ENCODE assay signal across 1 cellular context in the genomic region with DNA sequence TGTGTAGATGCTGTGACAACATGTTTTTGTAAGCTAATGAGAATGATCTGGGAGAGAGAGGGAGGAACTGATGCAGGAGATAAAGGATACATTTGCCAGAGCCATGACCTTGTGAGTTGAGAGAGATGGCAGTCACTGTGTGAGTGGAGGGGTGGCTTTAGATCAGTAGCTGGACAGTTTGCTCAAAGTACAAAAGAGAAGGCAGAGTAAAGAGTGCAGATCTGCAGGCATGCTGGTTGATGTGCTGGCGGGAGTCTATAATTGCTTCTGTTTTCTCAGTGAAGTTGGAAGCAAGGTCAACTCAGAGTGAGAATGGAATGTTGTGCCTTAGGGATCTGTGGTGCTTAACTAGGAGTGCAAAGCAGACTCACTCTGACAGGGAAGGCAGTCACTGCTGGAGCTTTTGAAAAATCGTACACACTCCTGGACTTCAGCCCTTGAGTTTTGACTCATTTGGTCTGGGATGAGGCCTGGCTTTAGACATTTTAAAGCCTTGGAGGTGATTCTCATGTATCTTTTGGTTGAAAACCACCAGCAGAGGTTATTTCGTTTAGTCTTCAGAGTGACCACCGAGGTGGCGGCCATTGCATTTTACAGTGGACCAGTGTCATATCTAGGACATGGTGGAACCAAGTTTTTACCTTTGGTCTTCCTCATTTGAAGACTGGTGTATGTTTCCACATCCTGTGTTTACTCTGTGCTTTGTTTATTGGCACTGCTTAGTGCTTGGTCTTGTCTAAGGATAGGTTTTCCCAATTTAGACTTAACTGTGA.
TF ChIP-seq lines count a peak whose summit lies in the region.

No MANE protein-coding gene starts in this region.

TF ChIP-seq in HepG2, 621 proteins besides CTCF, POLR2A, EP300 and RAD21 (continued from another document and continues in another):
- TF ChIP-seq ZBTB2 (CRISPR knock-in tag; IDR thresholded peaks at IDR 0.05; ENCODE audit: low read depth) (no peak), ZNF552 (CRISPR knock-in tag; IDR thresholded peaks at IDR 0.05; ENCODE audit: borderline replicate concordance) (no peak), GTF3A (CRISPR knock-in tag; conservative IDR thresholded peaks at IDR 0.05) (no peak), ZHX1 (CRISPR knock-in tag; IDR thresholded peaks at IDR 0.05; ENCODE audit: low read depth) (no peak), ZFAT (CRISPR knock-in tag; conservative IDR thresholded peaks at IDR 0.05) (no peak), CHCHD3 (CRISPR knock-in tag; IDR thresholded peaks at IDR 0.05) (no peak), ZNF136 (CRISPR knock-in tag; IDR thresholded peaks at IDR 0.05; ENCODE audit: low read depth) (no peak), ZNF747 (CRISPR knock-in tag; IDR thresholded peaks at IDR 0.05; ENCODE audit: borderline replicate concordance) (no peak), ARHGAP35 (CRISPR knock-in tag; IDR thresholded peaks at IDR 0.05; ENCODE audit: borderline replicate concordance) (peak; percentile 45; the same call in 1 of the 2 replicates), SPEN (CRISPR knock-in tag; IDR thresholded peaks at IDR 0.05; ENCODE audit: low read depth) (no peak), ZNF773 (CRISPR knock-in tag; IDR thresholded peaks at IDR 0.05; ENCODE audit: borderline replicate concordance) (no peak), JARID2 (CRISPR knock-in tag; IDR thresholded peaks at IDR 0.05; ENCODE audit: insufficient replicate concordance) (no peak), ARNTL (CRISPR knock-in tag; IDR thresholded peaks at IDR 0.05) (no peak; the same call in 1 of the 2 replicates), HNRNPLL (IDR thresholded peaks at IDR 0.05; ENCODE audit: low read depth, low read length, poor library complexity, severe bottlenecking) (no peak), ZNF292 (CRISPR knock-in tag; IDR thresholded peaks at IDR 0.05; ENCODE audit: borderline replicate concordance, low read depth) (peak; percentile 97), FOXA1 (IDR thresholded peaks at IDR 0.05) (no peak), FOXA1 (CRISPR knock-in tag; IDR thresholded peaks at IDR 0.05) (peak; percentile 83), MXD1 (CRISPR knock-in tag; IDR thresholded peaks at IDR 0.05) (no peak), EHMT2 (IDR thresholded peaks at IDR 0.05; ENCODE audit: borderline replicate concordance, low read depth, low read length) (peak; percentile 89), ZNF614 (CRISPR knock-in tag; IDR thresholded peaks at IDR 0.05; ENCODE audit: borderline replicate concordance) (peak; percentile 85), FLYWCH1 (CRISPR knock-in tag; IDR thresholded peaks at IDR 0.05) (no peak), USF2 (IDR thresholded peaks at IDR 0.05; ENCODE audit: low read depth, low read length) (no peak), USF2 (CRISPR knock-in tag; IDR thresholded peaks at IDR 0.05; ENCODE audit: borderline replicate concordance) (no peak), NFIC (IDR thresholded peaks at IDR 0.05; ENCODE audit: low read length) (peak; percentile 18; the same call in 1 of the 2 replicates), KLF15 (CRISPR knock-in tag; IDR thresholded peaks at IDR 0.05; ENCODE audit: borderline replicate concordance) (no peak), ARNT (IDR thresholded peaks at IDR 0.05) (no peak), CEBPB (IDR thresholded peaks at IDR 0.05; ENCODE audit: borderline replicate concordance, low read depth, low read length) (no peak), KDM3A (CRISPR knock-in tag; IDR thresholded peaks at IDR 0.05; ENCODE audit: low read depth) (no peak), MAFK (conservative IDR thresholded peaks at IDR 0.05 in 1 of 2, IDR thresholded peaks at IDR 0.05 in 1 of 2; ENCODE audit: low read length in 2 of 2) (no peak), SKI (IDR thresholded peaks at IDR 0.05; ENCODE audit: partially characterized antibody) (peak; percentile 90), TCF7 (IDR thresholded peaks at IDR 0.05; ENCODE audit: low read depth) (peak; percentile 71), ZBTB44 (CRISPR knock-in tag; IDR thresholded peaks at IDR 0.05) (no peak), HMGA1 (CRISPR knock-in tag; conservative IDR thresholded peaks at IDR 0.05) (no peak), SUZ12 (IDR thresholded peaks at IDR 0.05; ENCODE audit: low read depth, low read length) (no peak), SIN3B (IDR thresholded peaks at IDR 0.05; ENCODE audit: low read length) (no peak; the same call in 1 of the 2 replicates), HOMEZ (CRISPR knock-in tag; IDR thresholded peaks at IDR 0.05; ENCODE audit: low read depth) (peak; percentile 32; the same call in 1 of the 2 replicates), HHEX (CRISPR knock-in tag; IDR thresholded peaks at IDR 0.05) (peak; percentile 49; the same call in 1 of the 2 replicates), ZNF598 (CRISPR knock-in tag; IDR thresholded peaks at IDR 0.05; ENCODE audit: borderline replicate concordance) (no peak), RNF2 (conservative IDR thresholded peaks at IDR 0.05; ENCODE audit: low read depth) (no peak), FIP1L1 (IDR thresholded peaks at IDR 0.05; ENCODE audit: borderline replicate concordance, insufficient read depth, low read depth, low read length) (no peak), MBD4 (IDR thresholded peaks at IDR 0.05; ENCODE audit: borderline replicate concordance, low read length) (no peak), FOXJ3 (CRISPR knock-in tag; IDR thresholded peaks at IDR 0.05; ENCODE audit: borderline replicate concordance) (peak; percentile 75), RAD51 (IDR thresholded peaks at IDR 0.05; ENCODE audit: borderline replicate concordance) (no peak), ARNT2 (CRISPR knock-in tag; IDR thresholded peaks at IDR 0.05; ENCODE audit: low read depth) (no peak), RBAK (CRISPR knock-in tag; IDR thresholded peaks at IDR 0.05) (no peak), IRX3 (CRISPR knock-in tag; IDR thresholded peaks at IDR 0.05; ENCODE audit: borderline replicate concordance, low read depth) (no peak), ZNF788 (CRISPR knock-in tag; IDR thresholded peaks at IDR 0.05; ENCODE audit: borderline replicate concordance) (peak; percentile 47; the same call in 1 of the 2 replicates), ZNF576 (CRISPR knock-in tag; IDR thresholded peaks at IDR 0.05) (no peak)
- TF ChIP-seq, protein P1, sequence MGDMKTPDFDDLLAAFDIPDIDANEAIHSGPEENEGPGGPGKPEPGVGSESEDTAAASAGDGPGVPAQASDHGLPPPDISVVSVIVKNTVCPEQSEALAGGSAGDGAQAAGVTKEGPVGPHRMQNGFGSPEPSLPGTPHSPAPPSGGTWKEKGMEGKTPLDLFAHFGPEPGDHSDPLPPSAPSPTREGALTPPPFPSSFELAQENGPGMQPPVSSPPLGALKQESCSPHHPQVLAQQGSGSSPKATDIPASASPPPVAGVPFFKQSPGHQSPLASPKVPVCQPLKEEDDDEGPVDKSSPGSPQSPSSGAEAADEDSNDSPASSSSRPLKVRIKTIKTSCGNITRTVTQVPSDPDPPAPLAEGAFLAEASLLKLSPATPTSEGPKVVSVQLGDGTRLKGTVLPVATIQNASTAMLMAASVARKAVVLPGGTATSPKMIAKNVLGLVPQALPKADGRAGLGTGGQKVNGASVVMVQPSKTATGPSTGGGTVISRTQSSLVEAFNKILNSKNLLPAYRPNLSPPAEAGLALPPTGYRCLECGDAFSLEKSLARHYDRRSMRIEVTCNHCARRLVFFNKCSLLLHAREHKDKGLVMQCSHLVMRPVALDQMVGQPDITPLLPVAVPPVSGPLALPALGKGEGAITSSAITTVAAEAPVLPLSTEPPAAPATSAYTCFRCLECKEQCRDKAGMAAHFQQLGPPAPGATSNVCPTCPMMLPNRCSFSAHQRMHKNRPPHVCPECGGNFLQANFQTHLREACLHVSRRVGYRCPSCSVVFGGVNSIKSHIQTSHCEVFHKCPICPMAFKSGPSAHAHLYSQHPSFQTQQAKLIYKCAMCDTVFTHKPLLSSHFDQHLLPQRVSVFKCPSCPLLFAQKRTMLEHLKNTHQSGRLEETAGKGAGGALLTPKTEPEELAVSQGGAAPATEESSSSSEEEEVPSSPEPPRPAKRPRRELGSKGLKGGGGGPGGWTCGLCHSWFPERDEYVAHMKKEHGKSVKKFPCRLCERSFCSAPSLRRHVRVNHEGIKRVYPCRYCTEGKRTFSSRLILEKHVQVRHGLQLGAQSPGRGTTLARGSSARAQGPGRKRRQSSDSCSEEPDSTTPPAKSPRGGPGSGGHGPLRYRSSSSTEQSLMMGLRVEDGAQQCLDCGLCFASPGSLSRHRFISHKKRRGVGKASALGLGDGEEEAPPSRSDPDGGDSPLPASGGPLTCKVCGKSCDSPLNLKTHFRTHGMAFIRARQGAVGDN (CRISPR knock-in tag; IDR thresholded peaks at IDR 0.05) = no peak
- TF ChIP-seq, protein P2, sequence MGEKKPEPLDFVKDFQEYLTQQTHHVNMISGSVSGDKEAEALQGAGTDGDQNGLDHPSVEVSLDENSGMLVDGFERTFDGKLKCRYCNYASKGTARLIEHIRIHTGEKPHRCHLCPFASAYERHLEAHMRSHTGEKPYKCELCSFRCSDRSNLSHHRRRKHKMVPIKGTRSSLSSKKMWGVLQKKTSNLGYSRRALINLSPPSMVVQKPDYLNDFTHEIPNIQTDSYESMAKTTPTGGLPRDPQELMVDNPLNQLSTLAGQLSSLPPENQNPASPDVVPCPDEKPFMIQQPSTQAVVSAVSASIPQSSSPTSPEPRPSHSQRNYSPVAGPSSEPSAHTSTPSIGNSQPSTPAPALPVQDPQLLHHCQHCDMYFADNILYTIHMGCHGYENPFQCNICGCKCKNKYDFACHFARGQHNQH (CRISPR knock-in tag; IDR thresholded peaks at IDR 0.05) = peak; percentile 68; the same call in 1 of the 2 replicates
